Comparison of ENCODE assay signal across 8 cellular contexts in genomic region chr6:149082320-149082719, GRCh38.
DNase-seq lines count a peak whose midpoint lies in the region; ATAC-seq and TF ChIP-seq lines count a peak whose summit lies in the region.

No MANE protein-coding gene starts in this region.

- H3K4me3 Mint-ChIP-seq in activated CD4-positive, alpha-beta memory T cell treated with anti-CD3 and anti-CD28 coated beads, Interleukin-2, amount 10 ng/mL, durations not matched to agents 7 days and 5 days = peak overlapping the region; percentile 50

- H3K36me3 Mint-ChIP-seq in activated CD4-positive, alpha-beta memory T cell treated with anti-CD3 and anti-CD28 coated beads, Interleukin-2, amount 10 ng/mL, durations not matched to agents 7 days and 5 days (ENCODE audit: low read depth) = peaks cover 23% of the 10 kb centered on the region

- peaks cover 87% of the 10 kb centered on the region for H3K4me1 Mint-ChIP-seq in activated CD4-positive, alpha-beta memory T cell treated with anti-CD3 and anti-CD28 coated beads, Interleukin-2, amount 10 ng/mL, durations not matched to agents 7 days and 5 days

- DNase-seq in AG04449 (ENCODE audit: low read depth, low spot score) (no peak), NCI-H82 treated with DMSO at 0.1 percent for 48 hours (lab: John Stamatoyannopoulos, UW; ENCODE audit: unreplicated experiment) (peak; percentile 3), medulla oblongata (ENCODE audit: extremely low spot score) (peak; percentile 88)
- DNase-seq in activated CD4-positive, alpha-beta memory T cell treated with anti-CD3 and anti-CD28 coated beads, Interleukin-2, amount 10 ng/mL, durations not matched to agents 7 days and 5 days = peak; percentile 91
- DNase-seq in effector CD8-positive, alpha-beta T cell (lab: John Stamatoyannopoulos, UW) = peak; percentile 72
- peak; percentile 66 to 76 for DNase-seq in stimulated activated CD8-positive, alpha-beta memory T cell treated with anti-CD3 and anti-CD28 coated beads, Interleukin-2, amount 100 ng/mL, for 48 hours (ENCODE audit: low read depth in 2 of 2)

- CTCF ChIA-PET in AG04449 (lab: Yijun Ruan, JAX) = interaction anchor here (0.5 to 2.5 kb wide), 17 partner anchors 9 to 435 kb away, joined by 3 to 32 read pairs (median 5); no protein-coding TSS in a partner anchor
- CTCF ChIA-PET in activated CD4-positive, alpha-beta memory T cell treated with anti-CD3 and anti-CD28 coated beads, Interleukin-2, amount 10 ng/mL, durations not matched to agents 7 days and 5 days (lab: Charles Lee) = interaction anchor here (0.5 to 4.9 kb wide), 33 partner anchors 13 to 435 kb away, joined by 3 to 70 read pairs (median 4); no protein-coding TSS in a partner anchor

- peaks cover 2% of the 10 kb centered on the region for H3K9me3 Mint-ChIP-seq in activated CD4-positive, alpha-beta memory T cell treated with anti-CD3 and anti-CD28 coated beads, Interleukin-2, amount 10 ng/mL, durations not matched to agents 7 days and 5 days

- TF ChIP-seq CTCF in AG04449 (IDR thresholded peaks at IDR 0.05; ENCODE audit: insufficient read depth, low read length, missing control alignments) = peak; percentile 77

- H3K27me3 Mint-ChIP-seq in activated CD4-positive, alpha-beta memory T cell treated with anti-CD3 and anti-CD28 coated beads, Interleukin-2, amount 10 ng/mL, durations not matched to agents 7 days and 5 days = no peaks in the 10 kb centered on the region

- ATAC-seq in GM18873 (IDR thresholded peaks at IDR 0.05; ENCODE audit: low FRiP score, unreplicated experiment) (peak; percentile 59), HG03521 (IDR thresholded peaks at IDR 0.05; ENCODE audit: unreplicated experiment) (peak; percentile 67)

- no peak overlapping the region for H3K4me3 ChIP-seq in AG04449 (ENCODE audit: low read depth, low read length)

- POLR2A ChIA-PET in AG04449 (lab: Yijun Ruan, JAX) = no interaction called here
- POLR2A ChIA-PET in activated CD4-positive, alpha-beta memory T cell treated with anti-CD3 and anti-CD28 coated beads, Interleukin-2, amount 10 ng/mL, durations not matched to agents 7 days and 5 days (lab: Charles Lee) = interaction anchor here (0.7 to 11.0 kb wide), 13 partner anchors 13 to 463 kb away, joined by 3 to 235 read pairs (median 7); partner anchors contain the start of genes PPIL4 and TAB2

- peak overlapping the region; percentile 96 for H3K27ac Mint-ChIP-seq in activated CD4-positive, alpha-beta memory T cell treated with anti-CD3 and anti-CD28 coated beads, Interleukin-2, amount 10 ng/mL, durations not matched to agents 7 days and 5 days
